In genomic region chr4:169659736-169660670, GRCh38 we compare ENCODE assay signal across 8 cellular contexts. TPM values are rescaled to one million over a fixed set of nuclear protein-coding genes. Genes with fewer than 3 reads are reported as not detected.
DNase-seq lines count a peak whose midpoint lies in the region; ATAC-seq and TF ChIP-seq lines count a peak whose summit lies in the region.

No MANE protein-coding gene starts in this region.

- peaks cover 39% of the 10 kb centered on the region for H3K4me1 Mint-ChIP-seq in nephron progenitor cell
- peaks cover 27% of the 10 kb centered on the region for H3K4me1 Mint-ChIP-seq in stimulated activated naive CD8-positive, alpha-beta T cell treated with anti-CD3 and anti-CD28 coated beads, Interleukin-15, amount 100 ng/mL, for 72 hours

- TF ChIP-seq CTCF in fibroblast of villous mesenchyme (IDR thresholded peaks at IDR 0.05; ENCODE audit: insufficient read depth, low read depth, low read length) (no peak), nephron progenitor cell (IDR thresholded peaks at IDR 0.05) (no peak)

- H3K27me3 Mint-ChIP-seq in nephron progenitor cell (ENCODE audit: low read depth, poor library complexity) = no peaks in the 10 kb centered on the region
- no peaks in the 10 kb centered on the region for H3K27me3 Mint-ChIP-seq in stimulated activated naive CD8-positive, alpha-beta T cell treated with anti-CD3 and anti-CD28 coated beads, Interleukin-15, amount 100 ng/mL, for 72 hours

- TF ChIP-seq RAD21 in Ishikawa (IDR thresholded peaks at IDR 0.05; ENCODE audit: low read depth) = no peak

- ATAC-seq in GM21717 (IDR thresholded peaks at IDR 0.05; ENCODE audit: unreplicated experiment) = peak; percentile 97
- ATAC-seq in stimulated activated naive CD8-positive, alpha-beta T cell treated with anti-CD3 and anti-CD28 coated beads, Interleukin-15, amount 100 ng/mL, for 72 hours = peak; percentile 100

- peak overlapping the region; percentile 99 for H3K27ac Mint-ChIP-seq in nephron progenitor cell
- peak overlapping the region; percentile 97 to 100 for H3K27ac Mint-ChIP-seq in stimulated activated naive CD8-positive, alpha-beta T cell treated with anti-CD3 and anti-CD28 coated beads, Interleukin-15, amount 100 ng/mL, for 72 hours

- peak overlapping the region; percentile 60 for H3K4me3 ChIP-seq in fibroblast of villous mesenchyme (ENCODE audit: low read depth, low read length)

- TF ChIP-seq EP300 in Ishikawa (IDR thresholded peaks at IDR 0.05; ENCODE audit: borderline replicate concordance) = peak; percentile 44; the same call in 1 of the 2 replicates

- H3K9me3 Mint-ChIP-seq in nephron progenitor cell = peaks cover 5% of the 10 kb centered on the region
- H3K9me3 Mint-ChIP-seq in stimulated activated naive CD8-positive, alpha-beta T cell treated with anti-CD3 and anti-CD28 coated beads, Interleukin-15, amount 100 ng/mL, for 72 hours = no peaks in the 10 kb centered on the region

- peaks cover 19% of the 10 kb centered on the region for H3K36me3 Mint-ChIP-seq in nephron progenitor cell (ENCODE audit: low read depth)

- DNase-seq in DMS153 (lab: John Stamatoyannopoulos, UW) = peak; percentile 92
- DNase-seq in RKO (ENCODE audit: low spot score) = peak; percentile 99
- DNase-seq in activated effector memory CD4-positive, alpha-beta T cell treated with anti-CD3 and anti-CD28 coated beads, Interleukin-2, amount 50 U/mL, for 16 hours = peak; percentile 84
- DNase-seq in fibroblast of villous mesenchyme (ENCODE audit: low read depth) = peak; percentile 100
- peak; percentile 39 for DNase-seq in nephron progenitor cell
- peak; percentile 64 to 84 for DNase-seq in stimulated activated naive CD8-positive, alpha-beta T cell treated with anti-CD3 and anti-CD28 coated beads, Interleukin-15, amount 100 ng/mL, for 72 hours

- H3K4me3 Mint-ChIP-seq in nephron progenitor cell = peak overlapping the region; percentile 87
- H3K4me3 Mint-ChIP-seq in stimulated activated naive CD8-positive, alpha-beta T cell treated with anti-CD3 and anti-CD28 coated beads, Interleukin-15, amount 100 ng/mL, for 72 hours = peak overlapping the region; percentile 74 to 98

TF ChIP-seq in Ishikawa, 13 proteins besides CTCF, POLR2A, EP300 and RAD21:
- peak; percentile 75 for TF ChIP-seq CREB1 (IDR thresholded peaks at IDR 0.05; ENCODE audit: low read depth)
- TF ChIP-seq TAF1 (IDR thresholded peaks at IDR 0.05; ENCODE audit: low read depth) = no peak
- 0 out of 2 replicates have a peak, but pooled peaks have one; percentile 42 for TF ChIP-seq TEAD4 (IDR thresholded peaks at IDR 0.05)
- TF ChIP-seq TCF12 (IDR thresholded peaks at IDR 0.05; ENCODE audit: low read depth) = 0 out of 2 replicates have a peak, but pooled peaks have one; percentile 9
- no peak for TF ChIP-seq NFIC (IDR thresholded peaks at IDR 0.05)
- TF ChIP-seq FOXM1 (IDR thresholded peaks at IDR 0.05; ENCODE audit: borderline replicate concordance, low read depth) = peak; percentile 68
- TF ChIP-seq CEBPB (IDR thresholded peaks at IDR 0.05) = peak; percentile 72; the same call in 1 of the 2 replicates
- no peak for TF ChIP-seq MAX (IDR thresholded peaks at IDR 0.05)
- TF ChIP-seq EGR1 (IDR thresholded peaks at IDR 0.05) = no peak
- peak; percentile 79 for TF ChIP-seq YY1 (IDR thresholded peaks at IDR 0.05; ENCODE audit: low read depth)

RNA-seq across cellular contexts. Expression of gene CLCN3, which starts 39.6 kb away (rescaled TPM):
- 27.1 and 30.7 TPM in 2 replicates for total RNA-seq in fibroblast of villous mesenchyme

RNA-seq across cellular contexts. Expression of gene NEK1, which starts 47.6 kb away (rescaled TPM):
- 8.7 and 11.2 TPM in 2 replicates for total RNA-seq in fibroblast of villous mesenchyme

Comparison
In these comparisons a context has a peak if more than half of its experiments do, and no peak if none do; other contexts are left out.
1. Peak in every context shown above with its lines: DNase-seq, ATAC-seq and H3K4me3 ChIP-seq.
2. DNase-seq: peak in every context shown above with its lines; median percentile 100 in fibroblast of villous mesenchyme; 99 in RKO; 92 in DMS153; 84 in activated effector memory CD4-positive, alpha-beta T cell treated with anti-CD3 and anti-CD28 coated beads, Interleukin-2, amount 50 U/mL, for 16 hours; 74 in stimulated activated naive CD8-positive, alpha-beta T cell treated with anti-CD3 and anti-CD28 coated beads, Interleukin-15, amount 100 ng/mL, for 72 hours; 39 in nephron progenitor cell.